In genomic region chr12:132955094-132955932, GRCh38 we compare ENCODE assay signal across 9 cellular contexts. TPM values are rescaled to one million over a fixed set of nuclear protein-coding genes. Genes with fewer than 3 reads are reported as not detected.
DNase-seq lines count a peak whose midpoint lies in the region; ATAC-seq, FAIRE-seq and TF ChIP-seq lines count a peak whose summit lies in the region.
"Had no signal": no experiment of that assay in that cellular context is flagged by ENCODE, and none has a peak within 500 bp of the region (broad histone marks: within the 10 kb centered on the region; RNA-seq: fewer than 3 reads in every experiment).

No MANE protein-coding gene starts in this region.

- WGBS in H1 (ENCODE audit: extremely low coverage in 1 of 2, insufficient coverage in 1 of 2, insufficient read length in 1 of 2, insufficient replicate concordance in 2 of 2, low coverage in 1 of 2, low lambda C conversion rate in 2 of 2, missing lambda C conversion rate in 1 of 2), 2 experiments, result 52% methylated on average over 25 of the region's 32 CpGs; no CpG with 5 or more reads in 1 of the 2 experiments
- WGBS in suprapubic skin, result 15% methylated on average over 30 of the region's 32 CpGs

- CTCF ChIA-PET in Calu3 (lab: Charles Lee) (no interaction called here), H1 (lab: Charles Lee; ENCODE audit: partially characterized antibody) (interaction anchor here (0.5 to 1.2 kb wide), 3 partner anchors 20 to 1841 kb away, joined by 3 to 4 read pairs (median 3); no protein-coding TSS in a partner anchor)

- no peak overlapping the region for H3K27ac ChIP-seq in H1 (ENCODE audit: low read depth, low read length)
- peak overlapping the region; percentile 89 for H3K27ac ChIP-seq in suprapubic skin

- TF ChIP-seq CTCF in Calu3 (IDR thresholded peaks at IDR 0.05; ENCODE audit: unreplicated experiment), result no peak
- TF ChIP-seq CTCF in H1 (IDR thresholded peaks at IDR 0.05; ENCODE audit: control extremely low read depth in 1 of 3, insufficient read depth in 1 of 3, low read depth in 1 of 3, low read length in 3 of 3), result no peak
- TF ChIP-seq CTCF in suprapubic skin (IDR thresholded peaks at IDR 0.05), result no peak

- no peak overlapping the region for H2BK5ac ChIP-seq in H1 (ENCODE audit: low read depth, low read length)

- H3K4ac ChIP-seq in H1 (replicated peaks; ENCODE audit: insufficient read length, low read depth, low read length), result no peak overlapping the region

- H3K4me3 Mint-ChIP-seq in Calu3 (ENCODE audit: low read depth, unreplicated experiment) (peak overlapping the region; percentile 67), memory B cell (peak overlapping the region; percentile 92)

- H4K5ac ChIP-seq in H1 (ENCODE audit: insufficient read length, low read depth, low read length), result peak overlapping the region; percentile 37

- H4K91ac ChIP-seq in H1 (replicated peaks; ENCODE audit: insufficient read length, low read length), result peak overlapping the region; percentile 65

- H3K9me3 Mint-ChIP-seq in Calu3 (ENCODE audit: low read depth, unreplicated experiment), result peaks cover 10% of the 10 kb centered on the region
- H3K9me3 Mint-ChIP-seq in memory B cell, result peaks cover 4% of the 10 kb centered on the region

- H3K27me3 Mint-ChIP-seq in Calu3 (ENCODE audit: unreplicated experiment), result no peaks in the 10 kb centered on the region
- no peaks in the 10 kb centered on the region for H3K27me3 Mint-ChIP-seq in memory B cell

- TF ChIP-seq RAD21 in H1 (IDR thresholded peaks at IDR 0.05 in 1 of 2, conservative IDR thresholded peaks at IDR 0.05 in 1 of 2; ENCODE audit: low read depth in 2 of 2, low read length in 2 of 2), result no peak

- H2AK5ac ChIP-seq in H1 (ENCODE audit: low read depth, low read length), result 0 out of 2 replicates have a peak overlapping the region, but pooled peaks have one; percentile 53

- H2BK20ac ChIP-seq in H1 (ENCODE audit: low read length), result no peak overlapping the region

- H2BK12ac ChIP-seq in H1 (ENCODE audit: low read depth, low read length), result 0 out of 2 replicates have a peak overlapping the region, but pooled peaks have one; percentile 9

- H3K56ac ChIP-seq in H1 (replicated peaks; ENCODE audit: insufficient read length, low read depth, low read length), result peak overlapping the region; percentile 46

- H3K4me1 Mint-ChIP-seq in Calu3 (ENCODE audit: low read depth, unreplicated experiment) (peaks cover 27% of the 10 kb centered on the region), memory B cell (peaks cover 21% of the 10 kb centered on the region)

- peak overlapping the region; percentile 72 for H2BK120ac ChIP-seq in H1 (replicated peaks; ENCODE audit: low read depth, low read length)

- no peak for FAIRE-seq in H1 (lab: Jason Lieb, UNC)
- FAIRE-seq: endometrium had no signal

- POLR2A ChIA-PET in H1 (lab: Charles Lee; ENCODE audit: partially characterized antibody), result interaction anchor here (0.7 to 2.0 kb wide), 3 partner anchors 11 to 38 kb away, joined by 3 to 7 read pairs (median 3); partner anchors contain the start of gene ZNF26

- TSS peak; percentile 81 for BruUV-seq in Calu3 (replicated peaks; lab: Mats Ljungman, UMichigan)

- peak overlapping the region; percentile 80 for H3K27ac Mint-ChIP-seq in Calu3 (ENCODE audit: unreplicated experiment)
- H3K27ac Mint-ChIP-seq in memory B cell, result peak overlapping the region; percentile 91

- peak overlapping the region in 3 of 4 experiments; percentile 42 to 67 (median 58); a peak in 6 of 7 replicates for H3K9ac ChIP-seq in H1 (replicated peaks in 1 of 4; ENCODE audit: extremely low read depth in 1 of 4, low read depth in 3 of 4, low read length in 3 of 4)

- peaks cover 0 to 9% of the 10 kb centered on the region in 2 experiments for H4K20me1 ChIP-seq in H1 (replicated peaks in 1 of 2; ENCODE audit: control insufficient read depth in 1 of 2, insufficient read depth in 2 of 2, low read length in 2 of 2)

- intact Hi-C loops in Calu3 (cut with micrococcal nuclease; ENCODE audit: unreplicated experiment), result no loop called here

- peak in 1 of 2 experiments; percentile 48; a peak in 1 of 3 replicates for TF ChIP-seq POLR2A in H1 (IDR thresholded peaks at IDR 0.05; ENCODE audit: control extremely low read depth in 1 of 2, low read depth in 2 of 2, low read length in 2 of 2)
- no peak for TF ChIP-seq POLR2A in suprapubic skin (IDR thresholded peaks at IDR 0.05)

- peaks cover 12% of the 10 kb centered on the region for H3K79me1 ChIP-seq in H1 (ENCODE audit: low read depth, low read length)

- H3K14ac ChIP-seq in H1 (ENCODE audit: insufficient read length), result no peak overlapping the region

- peaks cover 51% of the 10 kb centered on the region for H3K36me3 Mint-ChIP-seq in Calu3 (ENCODE audit: insufficient read depth, unreplicated experiment)
- peaks cover 15% of the 10 kb centered on the region for H3K36me3 Mint-ChIP-seq in memory B cell

- peaks cover 14 to 23% of the 10 kb centered on the region in 2 experiments for H3K79me2 ChIP-seq in H1 (ENCODE audit: control insufficient read depth in 1 of 2, insufficient read depth in 2 of 2, low read length in 2 of 2)

- peak overlapping the region; percentile 29; the same call in 1 of the 2 replicates for H2BK15ac ChIP-seq in H1 (ENCODE audit: low read length)

- ATAC-seq in GM19372 (IDR thresholded peaks at IDR 0.05; ENCODE audit: low read depth, unreplicated experiment), result peak; percentile 9
- ATAC-seq in HG03521 (IDR thresholded peaks at IDR 0.05; ENCODE audit: unreplicated experiment), result peak; percentile 25
- ATAC-seq in memory B cell (ENCODE audit: low read depth), result peak; percentile 70
- no peak for ATAC-seq in HG03378 (IDR thresholded peaks at IDR 0.05; ENCODE audit: unreplicated experiment)

- H3K18ac ChIP-seq in H1 (ENCODE audit: extremely low read depth, low read length), result no peak overlapping the region

- no peak overlapping the region for H3K23ac ChIP-seq in H1 (ENCODE audit: insufficient read length)

- DNase-seq in Calu3 (peak; percentile 55), SK-N-DZ (ENCODE audit: low spot score) (peak; percentile 71), H1 (ENCODE audit: low read depth in 1 of 2, low spot score in 2 of 2) (peak in 1 of 2 experiments; percentile 66), memory B cell (ENCODE audit: low spot score in 2 of 2) (peak in 1 of 2 donors; percentile 14), suprapubic skin (ENCODE audit: low spot score in 2 of 2) (no peak)

- H3K23me2 ChIP-seq in H1 (ENCODE audit: low read depth, low read length), result peaks cover 13% of the 10 kb centered on the region

- H3K4me1 ChIP-seq in H1 (replicated peaks in 1 of 4; ENCODE audit: control insufficient read depth in 3 of 4, insufficient read depth in 4 of 4, low read length in 3 of 4), result peaks cover 0 to 5% (median 2%) of the 10 kb centered on the region in 4 experiments; a peak in 3 of 7 replicates
- H3K4me1 ChIP-seq in suprapubic skin, result peaks cover 19% of the 10 kb centered on the region

- H3K4me3 ChIP-seq in H1 (ENCODE audit: extremely low read depth in 1 of 4, insufficient read depth in 2 of 4, low read depth in 3 of 4, low read length in 4 of 4) (peak overlapping the region; percentile 70 to 79 (median 77)), suprapubic skin (peak overlapping the region; percentile 93)

- no peak overlapping the region for H2AFZ ChIP-seq in H1 (ENCODE audit: low read length)

- peaks cover 38 to 56% of the 10 kb centered on the region in 2 experiments for H3K9me3 ChIP-seq in H1 (ENCODE audit: insufficient read depth in 2 of 2, low read depth in 1 of 2, low read length in 1 of 2)
- H3K9me3 ChIP-seq in suprapubic skin, result peaks cover 7% of the 10 kb centered on the region

- TF ChIP-seq EP300 in H1 (IDR thresholded peaks at IDR 0.05; ENCODE audit: borderline replicate concordance in 1 of 2, low read depth in 2 of 2, low read length in 2 of 2) (no peak), suprapubic skin (IDR thresholded peaks at IDR 0.05) (no peak)

- H3K4me2 ChIP-seq in H1 (ENCODE audit: insufficient read depth in 1 of 2, low read depth in 2 of 2, low read length in 2 of 2), result peak overlapping the region; percentile 87

- H4K8ac ChIP-seq in H1 (ENCODE audit: extremely low read depth, insufficient read depth, low read length), result peak overlapping the region; percentile 59; the same call in 1 of the 2 replicates

- peaks cover 0 to 13% (median 0%) of the 10 kb centered on the region in 4 experiments; a peak in 2 of 8 replicates for H3K36me3 ChIP-seq in H1 (ENCODE audit: control insufficient read depth in 2 of 4, insufficient read depth in 4 of 4, low read length in 3 of 4)
- peaks cover 4% of the 10 kb centered on the region for H3K36me3 ChIP-seq in suprapubic skin

- H3K27me3 ChIP-seq in H1 (replicated peaks in 1 of 4; ENCODE audit: control insufficient read depth in 3 of 4, extremely low read depth in 1 of 4, insufficient read depth in 3 of 4, low read length in 3 of 4) (no peaks in the 10 kb centered on the region), suprapubic skin (no peaks in the 10 kb centered on the region)

RNA-seq across cellular contexts. Expression of gene ZNF605, which starts 0.8 kb away (rescaled TPM):
- total RNA-seq in Calu3 (2022) (31.1 and 32.8 TPM in 2 replicates), suprapubic skin (10 to 100 TPM in 1 of 4 donors, 1 to 10 TPM in 3; 4.9 to 18.3 (median 6.3) TPM)
- polyA plus RNA-seq in SK-N-DZ (2014; cell fraction: cytosol; rRNA removed), result 12.5 and 14.1 TPM in 2 replicates
- polyA plus RNA-seq in SK-N-DZ (2014; cell fraction: nucleus; rRNA removed), result 48.5 and 68.0 TPM in 2 replicates
- total RNA-seq in H1 (2021; fragmentation: NEBNext Ultra II Directional; extraction: Animal tissue kit (Norgen Biotek cat#: 25700)), result 16.9 and 20.3 TPM in 2 replicates
- 2.7 and 3.6 TPM in 2 replicates for polyA plus RNA-seq in H1 (2011; rRNA removed)
- 4.0 TPM for polyA plus RNA-seq in H1 (2011; cell fraction: cytosol; rRNA removed)
- polyA plus RNA-seq in H1 (2011; cell fraction: nucleus; rRNA removed), result 7.8 TPM
- polyA plus RNA-seq in H1 (2012, experiment 1 of 2), result 4.4 to 9.6 TPM (median 6.0 TPM) in 4 replicates
- 0.55 TPM for polyA plus RNA-seq in H1 (2012, experiment 2 of 2)
- polyA plus RNA-seq in H1 (2013, experiment 1 of 2), result 14.7 TPM
- polyA plus RNA-seq in H1 (2013, experiment 2 of 2), result 12.7 TPM
- 10.2 and 20.7 TPM in 2 replicates for polyA minus RNA-seq in H1 (2011; rRNA and poly(A)+ RNA removed)
- 13.4 TPM for polyA minus RNA-seq in H1 (2011; cell fraction: cytosol; rRNA and poly(A)+ RNA removed)
- 45.6 TPM for polyA minus RNA-seq in H1 (2011; cell fraction: nucleus; rRNA and poly(A)+ RNA removed)

RNA-seq across cellular contexts. Expression of gene ZNF26, which starts 30.9 kb away (rescaled TPM):
- total RNA-seq in Calu3 (2022) (25.3 and 28.5 TPM in 2 replicates), suprapubic skin (10 to 100 TPM; 10.5 to 23.4 (median 11.8) TPM)
- polyA plus RNA-seq in SK-N-DZ (2014; cell fraction: cytosol; rRNA removed), result 10.9 and 19.2 TPM in 2 replicates
- polyA plus RNA-seq in SK-N-DZ (2014; cell fraction: nucleus; rRNA removed), result 18.5 and 27.8 TPM in 2 replicates
- total RNA-seq in H1 (2021; fragmentation: NEBNext Ultra II Directional; extraction: Animal tissue kit (Norgen Biotek cat#: 25700)), result 7.6 and 8.4 TPM in 2 replicates
- polyA plus RNA-seq in H1 (2011; rRNA removed), result 5.8 and 9.0 TPM in 2 replicates
- polyA plus RNA-seq in H1 (2011; cell fraction: cytosol; rRNA removed), result 9.5 TPM
- 12.4 TPM for polyA plus RNA-seq in H1 (2011; cell fraction: nucleus; rRNA removed)
- 5.4 to 6.8 TPM (median 5.8 TPM) in 4 replicates for polyA plus RNA-seq in H1 (2012, experiment 1 of 2)
- polyA plus RNA-seq in H1 (2012, experiment 2 of 2), result 0.25 TPM
- 3.4 TPM for polyA plus RNA-seq in H1 (2013, experiment 1 of 2)
- polyA plus RNA-seq in H1 (2013, experiment 2 of 2), result 3.4 TPM
- polyA minus RNA-seq in H1 (2011; rRNA and poly(A)+ RNA removed), result 7.9 and 10.1 TPM in 2 replicates
- 12.6 TPM for polyA minus RNA-seq in H1 (2011; cell fraction: cytosol; rRNA and poly(A)+ RNA removed)
- 25.7 TPM for polyA minus RNA-seq in H1 (2011; cell fraction: nucleus; rRNA and poly(A)+ RNA removed)

Comparison
In these comparisons a context has a peak if more than half of its experiments do, and no peak if none do; other contexts are left out.
1. DNase-seq: peak in Calu3 (single experiment) and SK-N-DZ (single experiment); none in suprapubic skin (0 of 2).